In genomic region chr5:77841616-77842015, GRCh38 we compare ENCODE assay signal across 21 cellular contexts.
"Had no signal": no experiment of that assay in that cellular context is flagged by ENCODE, and none has a peak within 500 bp of the region (broad histone marks: within the 10 kb centered on the region; RNA-seq: fewer than 3 reads in every experiment).

No MANE protein-coding gene starts in this region.

- H3K27me3 ChIP-seq: ovary, right lobe of liver, testis had no signal

- H3K4me3 Mint-ChIP-seq: memory B cell; mesothelial cell of epicardium; naive thymus-derived CD8-positive, alpha-beta T cell; nephron progenitor cell; stimulated activated effector memory CD8-positive, alpha-beta T cell treated with anti-CD3 and anti-CD28 coated beads, Interleukin-12 subunit alpha, Interleukin-12 subunit beta, amount 100 ng/mL, for 72 hours; type B pancreatic cell had no signal

- H3K36me3 ChIP-seq: colonic mucosa, esophagus squamous epithelium, lower lobe of right lung, ovary, right lobe of liver, tibial artery had no signal

- H3K9me3 Mint-ChIP-seq: memory B cell; mesothelial cell of epicardium; naive thymus-derived CD8-positive, alpha-beta T cell; nephron progenitor cell; stimulated activated effector memory CD8-positive, alpha-beta T cell treated with anti-CD3 and anti-CD28 coated beads, Interleukin-12 subunit alpha, Interleukin-12 subunit beta, amount 100 ng/mL, for 72 hours; type B pancreatic cell had no signal

- H3K4me1 ChIP-seq: colonic mucosa, right lobe of liver had no signal

- DNase-seq: colonic mucosa; dermis blood vessel endothelial cell; effector memory CD4-positive, alpha-beta T cell; esophagus squamous epithelium; left ventricle myocardium superior; lower lobe of right lung; naive thymus-derived CD8-positive, alpha-beta T cell; nephron progenitor cell; ovary; posterior cingulate gyrus; right lobe of liver; stimulated activated CD4-positive, alpha-beta T cell treated with anti-CD3 and anti-CD28 coated beads, Interleukin-2, amount 100 ng/mL, for 24 hours; stimulated activated CD4-positive, alpha-beta T cell treated with anti-CD3 and anti-CD28 coated beads, Interleukin-4, amount 100 ng/mL, for 24 hours; stimulated activated naive CD8-positive, alpha-beta T cell treated with anti-CD3 and anti-CD28 coated beads, Interleukin-15, Interleukin-2, amounts not matched to agents 100 U/mL and 50 U/mL, for 24 hours; substantia nigra; testis; tibial artery had no signal

- H3K27ac ChIP-seq: colonic mucosa, esophagus squamous epithelium, lower lobe of right lung, ovary, right lobe of liver, testis, tibial artery had no signal

- H3K9me3 ChIP-seq: colonic mucosa, esophagus squamous epithelium, lower lobe of right lung, ovary, right lobe of liver, testis, tibial artery had no signal

- H3K4me3 ChIP-seq: colonic mucosa, esophagus squamous epithelium, lower lobe of right lung, ovary, right lobe of liver, testis, tibial artery had no signal

- ATAC-seq: left ventricle myocardium superior; lower lobe of right lung; naive thymus-derived CD8-positive, alpha-beta T cell; right lobe of liver; stimulated activated effector memory CD8-positive, alpha-beta T cell treated with anti-CD3 and anti-CD28 coated beads, Interleukin-12 subunit alpha, Interleukin-12 subunit beta, amount 100 ng/mL, for 72 hours; stimulated activated naive CD8-positive, alpha-beta T cell treated with anti-CD3 and anti-CD28 coated beads, Interleukin-15, Interleukin-2, amounts not matched to agents 100 U/mL and 50 U/mL, for 24 hours had no signal

- H3K27ac Mint-ChIP-seq: memory B cell; mesothelial cell of epicardium; naive thymus-derived CD8-positive, alpha-beta T cell; nephron progenitor cell; stimulated activated effector memory CD8-positive, alpha-beta T cell treated with anti-CD3 and anti-CD28 coated beads, Interleukin-12 subunit alpha, Interleukin-12 subunit beta, amount 100 ng/mL, for 72 hours; type B pancreatic cell had no signal

- H3K36me3 Mint-ChIP-seq: memory B cell; mesothelial cell of epicardium; naive thymus-derived CD8-positive, alpha-beta T cell; stimulated activated effector memory CD8-positive, alpha-beta T cell treated with anti-CD3 and anti-CD28 coated beads, Interleukin-12 subunit alpha, Interleukin-12 subunit beta, amount 100 ng/mL, for 72 hours; type B pancreatic cell had no signal
